ENCODE assay signal across 29 cellular contexts in the genomic region with DNA sequence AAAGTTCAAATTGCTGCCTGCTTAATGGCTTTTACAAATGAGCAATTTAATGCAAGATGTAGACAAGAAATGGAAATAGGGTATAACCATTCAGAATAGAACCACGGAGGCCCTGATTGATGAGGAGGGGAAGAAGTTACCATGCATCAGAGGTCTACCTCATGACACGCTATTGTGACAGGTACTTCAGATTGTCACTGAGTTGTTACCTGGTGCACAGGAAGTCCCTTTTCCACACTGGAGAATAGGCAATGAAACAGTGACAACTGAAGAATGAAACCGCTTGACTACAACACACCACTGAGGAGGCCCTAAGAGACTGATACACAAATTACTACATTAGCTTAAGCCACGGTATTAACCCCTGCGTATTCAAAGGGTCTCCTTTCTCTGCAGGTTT.
"Had no signal": no experiment of that assay in that cellular context is flagged by ENCODE, and none has a peak within 500 bp of the region (broad histone marks: within the 10 kb centered on the region; RNA-seq: fewer than 3 reads in every experiment).

No MANE protein-coding gene starts in this region.

- H3K27ac Mint-ChIP-seq: naive thymus-derived CD8-positive, alpha-beta T cell; natural killer cell treated with Interleukin-12 subunit alpha and Interleukin-12 subunit beta and Interleukin-15 and Interleukin-18, amount 100 ng/mL, for 72 hours; nephron progenitor cell; neural progenitor cell; progenitor cell of endocrine pancreas; stimulated activated effector memory CD8-positive, alpha-beta T cell treated with anti-CD3 and anti-CD28 coated beads, Interleukin-12 subunit alpha, Interleukin-12 subunit beta, amount 100 ng/mL, for 72 hours; stimulated activated naive B cell treated with anti-CD40 and anti-IgM and Interleukin-4, amounts not matched to agents 10 μg/mL and 1 μg/mL and 100 μg/mL, for 72 hours; stimulated activated naive CD8-positive, alpha-beta T cell treated with anti-CD3 and anti-CD28 coated beads, Interleukin-15, Interleukin-2, amounts not matched to agents 100 ng/mL and 50 ng/mL, for 24 hours had no signal

- H3K9ac ChIP-seq: neural progenitor cell, parathyroid adenoma had no signal

- DNase-seq: naive thymus-derived CD8-positive, alpha-beta T cell; nephron progenitor cell; occipital lobe; ovary; posterior cingulate gyrus; psoas muscle; right cardiac atrium; right lobe of liver; sigmoid colon; small intestine; stimulated activated CD4-positive, alpha-beta T cell treated with anti-CD3 and anti-CD28 coated beads, Interleukin-15, amount 100 ng/mL, for 24 hours; stimulated activated CD4-positive, alpha-beta T cell treated with anti-CD3 and anti-CD28 coated beads, Interleukin-2, amount 100 ng/mL, for 24 hours; stimulated activated CD4-positive, alpha-beta T cell treated with anti-CD3 and anti-CD28 coated beads, Interleukin-2, amount 100 ng/mL, for 48 hours; stimulated activated CD4-positive, alpha-beta T cell treated with anti-CD3 and anti-CD28 coated beads, Interleukin-4, amount 100 ng/mL, for 24 hours; stimulated activated naive B cell treated with anti-CD40 and anti-IgM and Interleukin-4, amounts not matched to agents 10 μg/mL and 1 μg/mL and 100 μg/mL, for 72 hours; stimulated activated naive CD4-positive, alpha-beta T cell treated with Interleukin-2 at 50 U/mL for 16 hours; stomach; thyroid gland; trophoblast cell; upper lobe of left lung had no signal

- ATAC-seq: naive thymus-derived CD8-positive, alpha-beta T cell; natural killer cell treated with Interleukin-12 subunit alpha and Interleukin-12 subunit beta and Interleukin-15 and Interleukin-18, amount 100 ng/mL, for 72 hours; psoas muscle; right cardiac atrium; right lobe of liver; stimulated activated effector memory CD8-positive, alpha-beta T cell treated with anti-CD3 and anti-CD28 coated beads, Interleukin-12 subunit alpha, Interleukin-12 subunit beta, amount 100 ng/mL, for 72 hours; stimulated activated naive B cell treated with anti-CD40 and anti-IgM and Interleukin-4, amounts not matched to agents 10 μg/mL and 1 μg/mL and 100 μg/mL, for 72 hours had no signal

- H2AFZ ChIP-seq: neural progenitor cell, parathyroid adenoma had no signal

- H3K9me3 ChIP-seq: ovary, psoas muscle, right lobe of liver, sigmoid colon, stomach, thoracic aorta, thyroid gland, tibial nerve, upper lobe of left lung, vagina had no signal

- H3K36me3 ChIP-seq: neural progenitor cell, ovary, right lobe of liver, thoracic aorta, thyroid gland, tibial nerve, upper lobe of left lung, vagina had no signal

- H3K9me3 Mint-ChIP-seq: neural progenitor cell; stimulated activated effector memory CD8-positive, alpha-beta T cell treated with anti-CD3 and anti-CD28 coated beads, Interleukin-12 subunit alpha, Interleukin-12 subunit beta, amount 100 ng/mL, for 72 hours had no signal

- H3K4me2 ChIP-seq: neural progenitor cell had no signal

- H3K27ac ChIP-seq: neural progenitor cell, ovary, parathyroid adenoma, psoas muscle, right lobe of liver, sigmoid colon, stomach, thoracic aorta, thyroid gland, tibial nerve, upper lobe of left lung, vagina had no signal

- H3K79me2 ChIP-seq: parathyroid adenoma had no signal

- H3K4me1 Mint-ChIP-seq: naive thymus-derived CD8-positive, alpha-beta T cell; stimulated activated effector memory CD8-positive, alpha-beta T cell treated with anti-CD3 and anti-CD28 coated beads, Interleukin-12 subunit alpha, Interleukin-12 subunit beta, amount 100 ng/mL, for 72 hours; stimulated activated naive B cell treated with anti-CD40 and anti-IgM and Interleukin-4, amounts not matched to agents 10 μg/mL and 1 μg/mL and 100 μg/mL, for 72 hours had no signal

- H3K27me3 ChIP-seq: neural progenitor cell, ovary, right lobe of liver, sigmoid colon, stomach, thyroid gland, tibial nerve, upper lobe of left lung, vagina had no signal

- H3K4me1 ChIP-seq: parathyroid adenoma, psoas muscle, right lobe of liver, sigmoid colon, stomach, thyroid gland, tibial nerve, upper lobe of left lung, vagina had no signal

- H3K4me3 Mint-ChIP-seq: naive thymus-derived CD8-positive, alpha-beta T cell; natural killer cell treated with Interleukin-12 subunit alpha and Interleukin-12 subunit beta and Interleukin-15 and Interleukin-18, amount 100 ng/mL, for 72 hours; nephron progenitor cell; neural progenitor cell; stimulated activated effector memory CD8-positive, alpha-beta T cell treated with anti-CD3 and anti-CD28 coated beads, Interleukin-12 subunit alpha, Interleukin-12 subunit beta, amount 100 ng/mL, for 72 hours; stimulated activated naive B cell treated with anti-CD40 and anti-IgM and Interleukin-4, amounts not matched to agents 10 μg/mL and 1 μg/mL and 100 μg/mL, for 72 hours; stimulated activated naive CD8-positive, alpha-beta T cell treated with anti-CD3 and anti-CD28 coated beads, Interleukin-15, Interleukin-2, amounts not matched to agents 100 ng/mL and 50 ng/mL, for 24 hours had no signal

- H3K36me3 Mint-ChIP-seq: naive thymus-derived CD8-positive, alpha-beta T cell; natural killer cell treated with Interleukin-12 subunit alpha and Interleukin-12 subunit beta and Interleukin-15 and Interleukin-18, amount 100 ng/mL, for 72 hours; neural progenitor cell; stimulated activated effector memory CD8-positive, alpha-beta T cell treated with anti-CD3 and anti-CD28 coated beads, Interleukin-12 subunit alpha, Interleukin-12 subunit beta, amount 100 ng/mL, for 72 hours; stimulated activated naive B cell treated with anti-CD40 and anti-IgM and Interleukin-4, amounts not matched to agents 10 μg/mL and 1 μg/mL and 100 μg/mL, for 72 hours had no signal

- H3K27me3 Mint-ChIP-seq: progenitor cell of endocrine pancreas had no signal

- H3K4me3 ChIP-seq: neural progenitor cell, ovary, psoas muscle, right lobe of liver, sigmoid colon, stomach, thoracic aorta, thyroid gland, tibial nerve, upper lobe of left lung, vagina had no signal
